In genomic region chr1:29230553-29231378, GRCh38 we compare ENCODE assay signal across 8 cellular contexts. TPM values are rescaled to one million over a fixed set of nuclear protein-coding genes. Genes with fewer than 3 reads are reported as not detected.
DNase-seq lines count a peak whose midpoint lies in the region; ATAC-seq and TF ChIP-seq lines count a peak whose summit lies in the region.

Gene MECR, minus strand, starts transcription at chr1:29230934. Its CDS starts 28 bp downstream, at chr1:29230906.

- peaks cover 7% of the 10 kb centered on the region for H3K79me1 ChIP-seq in trophoblast cell (ENCODE audit: low read length)

- intact Hi-C loops in Right ventricle myocardium superior (cut with DNase I) = loop anchor here (10.0 kb wide), 1 partner anchor 624 kb away; no protein-coding TSS in a partner anchor

- no peaks in the 10 kb centered on the region for H3K27me3 ChIP-seq in trophoblast cell (ENCODE audit: insufficient read depth, low read length)
- no peaks in the 10 kb centered on the region for H3K27me3 ChIP-seq in tibial nerve

- no peaks in the 10 kb centered on the region for H3K36me3 ChIP-seq in trophoblast cell (ENCODE audit: control insufficient read depth in 1 of 2, insufficient read depth in 2 of 2, low read length in 2 of 2)
- H3K36me3 ChIP-seq in tibial nerve = peaks cover 0 to 2% (median 0%) of the 10 kb centered on the region in 3 donors

- peak within 1 kb of the TSS; percentile 16 for H2BK12ac ChIP-seq in trophoblast cell (ENCODE audit: low read length)

- H3K23ac ChIP-seq in trophoblast cell (ENCODE audit: low read length) = no peak within 1 kb of the TSS

- H3K14ac ChIP-seq in trophoblast cell (ENCODE audit: low read length) = peak within 1 kb of the TSS; percentile 64

- peak within 1 kb of the TSS; percentile 54 for H3K18ac ChIP-seq in trophoblast cell (ENCODE audit: low read length)

- peak within 1 kb of the TSS; percentile 56 for H2AFZ ChIP-seq in trophoblast cell (ENCODE audit: insufficient read depth, low read length, poor library complexity)

- peak within 1 kb of the TSS; percentile 80 for H3K4me2 ChIP-seq in trophoblast cell (ENCODE audit: low read length)

- peak within 1 kb of the TSS; percentile 88 for H4K12ac ChIP-seq in trophoblast cell (ENCODE audit: low read depth, low read length)

- peaks cover 4 to 9% of the 10 kb centered on the region in 2 experiments for H3K4me1 ChIP-seq in trophoblast cell (ENCODE audit: control insufficient read depth in 1 of 2, insufficient read depth in 2 of 2, low read length in 2 of 2)
- peaks cover 0 to 22% (median 11%) of the 10 kb centered on the region in 4 donors for H3K4me1 ChIP-seq in tibial nerve

- peak; percentile 66 for DNase-seq in GM12864 (ENCODE audit: low read depth)
- peak; percentile 90 for DNase-seq in NCI-H1092 (lab: John Stamatoyannopoulos, UW)
- peak; percentile 60 to 84 for DNase-seq in SW 1271 (lab: John Stamatoyannopoulos, UW)
- DNase-seq in activated naive CD8-positive, alpha-beta T cell treated with anti-CD3 and anti-CD28 coated beads, Interleukin-2, amount 50 U/mL, for 16 hours (ENCODE audit: low read depth, low spot score) = peak; percentile 88
- DNase-seq in Right ventricle myocardium superior = peak; percentile 96
- DNase-seq in trophoblast cell = peak; percentile 92 to 94
- DNase-seq in tibial nerve (ENCODE audit: low spot score in 2 of 2) = peak; percentile 79 to 89

- H3K27ac ChIP-seq in trophoblast cell (ENCODE audit: low read depth, low read length) (no peak within 1 kb of the TSS), tibial nerve (peak within 1 kb of the TSS; percentile 71 to 86 (median 78))

- H3K9me3 ChIP-seq in trophoblast cell (ENCODE audit: insufficient read depth, low read depth, low read length) = no peaks in the 10 kb centered on the region
- no peaks in the 10 kb centered on the region for H3K9me3 ChIP-seq in tibial nerve

- WGBS in trophoblast cell (ENCODE audit: extremely low coverage, insufficient coverage, insufficient read length) = no CpG with 5 or more reads among the region's 52 CpGs
- 2 to 3% methylated on average over 43 to 50 of the region's 52 CpGs for WGBS in tibial nerve, 2 donors

- H3K9ac ChIP-seq in trophoblast cell (ENCODE audit: low read length) = peak within 1 kb of the TSS; percentile 90

- H2BK5ac ChIP-seq in trophoblast cell (ENCODE audit: low read depth, low read length, poor library complexity) = peak within 1 kb of the TSS; percentile 78

- peaks cover 3% of the 10 kb centered on the region for H3K79me2 ChIP-seq in trophoblast cell (ENCODE audit: control insufficient read depth, insufficient read depth, low read length, poor library complexity)

- TF ChIP-seq CTCF in GM12864 (IDR thresholded peaks at IDR 0.05; ENCODE audit: low read depth, low read length, missing control alignments) (peak; percentile 27), tibial nerve (IDR thresholded peaks at IDR 0.05) (peak in 2 of 5 experiments; percentile 23 to 51)

- TF ChIP-seq POLR2A in tibial nerve (IDR thresholded peaks at IDR 0.05) = peak in 1 of 2 donors; percentile 50

- ATAC-seq in HG02571 (IDR thresholded peaks at IDR 0.05; ENCODE audit: unreplicated experiment) = peak; percentile 80
- peak; percentile 98 for ATAC-seq in Right ventricle myocardium superior (ENCODE audit: poor library complexity)

- H4K91ac ChIP-seq in trophoblast cell (ENCODE audit: low read depth, low read length) = peak within 1 kb of the TSS; percentile 68

- peak within 1 kb of the TSS; percentile 88 for H3K4me3 ChIP-seq in GM12864 (ENCODE audit: low read depth, low read length)
- H3K4me3 ChIP-seq in trophoblast cell (ENCODE audit: low read depth, low read length) = peak within 1 kb of the TSS; percentile 88
- H3K4me3 ChIP-seq in tibial nerve = peak within 1 kb of the TSS; percentile 53 to 83 (median 75)

- H2AK5ac ChIP-seq in trophoblast cell (ENCODE audit: low read length) = no peak within 1 kb of the TSS

- peak within 1 kb of the TSS; percentile 70 for H2BK120ac ChIP-seq in trophoblast cell (ENCODE audit: insufficient read depth, low read length, poor library complexity)

- TF ChIP-seq EP300 in tibial nerve (IDR thresholded peaks at IDR 0.05) = peak; percentile 68 to 87

- peak within 1 kb of the TSS; percentile 92 for H4K8ac ChIP-seq in trophoblast cell (ENCODE audit: low read depth, low read length)

- H3K4ac ChIP-seq in trophoblast cell (ENCODE audit: low read depth, low read length) = peak within 1 kb of the TSS; percentile 72

RNA-seq across cellular contexts. Expression of gene MECR, which starts in this region (rescaled TPM):
- total RNA-seq in Right ventricle myocardium superior = 33.1 TPM
- 17.6 and 18.9 TPM in 2 replicates for polyA plus RNA-seq in trophoblast cell (2013)
- 10 to 100 TPM; 18.8 to 34.2 (median 22.9) TPM for total RNA-seq in tibial nerve
